In genomic region chr4:118557298-118557851, GRCh38 we compare ENCODE assay signal across 10 cellular contexts.
A peak's percentile ranks its signal among the peaks of the same experiment; 100 is the strongest.
DNase-seq lines count a peak whose midpoint lies in the region; ATAC-seq, FAIRE-seq and TF ChIP-seq lines count a peak whose summit lies in the region.
"Had no signal": no experiment of that assay in that cellular context is flagged by ENCODE, and none has a peak within 500 bp of the region (broad histone marks: within the 10 kb centered on the region; RNA-seq: fewer than 3 reads in every experiment).

No MANE protein-coding gene starts in this region.

- H3K27me3 ChIP-seq in GM23248 (replicated peaks; ENCODE audit: insufficient read depth) (no peaks in the 10 kb centered on the region), astrocyte (ENCODE audit: insufficient read depth, low read length) (no peaks in the 10 kb centered on the region), neural progenitor cell (no peaks in the 10 kb centered on the region), right lobe of liver (no peaks in the 10 kb centered on the region)
- H3K27me3 ChIP-seq: ascending aorta had no signal

- H2AFZ ChIP-seq in GM23248 (peak overlapping the region; percentile 54), astrocyte (ENCODE audit: low read depth, low read length) (peak overlapping the region; percentile 56), neural progenitor cell (replicated peaks) (peak overlapping the region; percentile 26)

- no peaks in the 10 kb centered on the region for H3K9me2 ChIP-seq in GM23248 (ENCODE audit: insufficient read depth)

- H3F3A ChIP-seq in GM23248 (ENCODE audit: insufficient read depth) (0 out of 2 replicates have a peak, but pooled peaks cover 7% of the 10 kb centered on the region), neural progenitor cell (ENCODE audit: low read depth) (no peaks in the 10 kb centered on the region)

- no peak overlapping the region for H3K9ac ChIP-seq in GM23248
- H3K9ac ChIP-seq in astrocyte (ENCODE audit: low read length), result no peak overlapping the region
- H3K9ac ChIP-seq in neural progenitor cell, result no peak overlapping the region

- TF ChIP-seq POLR2A in right lobe of liver (IDR thresholded peaks at IDR 0.05), result no peak

- no peaks in the 10 kb centered on the region for H3K9me3 ChIP-seq in GM23248 (ENCODE audit: low read depth)
- no peaks in the 10 kb centered on the region for H3K9me3 ChIP-seq in astrocyte (ENCODE audit: insufficient read depth, low read depth, low read length)
- H3K9me3 ChIP-seq in neural progenitor cell (ENCODE audit: low read depth), result no peaks in the 10 kb centered on the region
- H3K9me3 ChIP-seq in right lobe of liver, result no peaks in the 10 kb centered on the region
- H3K9me3 ChIP-seq: ascending aorta had no signal

- no peak for ATAC-seq in right lobe of liver
- ATAC-seq in GM21367 (IDR thresholded peaks at IDR 0.05; ENCODE audit: unreplicated experiment), result no peak
- ATAC-seq: left colon had no signal

- CTCF ChIA-PET in activated naive CD4-positive, alpha-beta T cell treated with anti-CD3 and anti-CD28 coated beads for 36 hours (lab: Charles Lee), result no interaction called here

- H3K4me2 ChIP-seq in GM23248 (ENCODE audit: unreplicated experiment), result peak overlapping the region; percentile 38
- H3K4me2 ChIP-seq in astrocyte (ENCODE audit: low read length), result peak overlapping the region; percentile 65
- no peak overlapping the region for H3K4me2 ChIP-seq in neural progenitor cell

- WGBS in GM23248 (ENCODE audit: low coverage in 1 of 2, low lambda C conversion rate in 2 of 2, missing lambda C conversion rate in 2 of 2), 2 experiments, result 15 to 24% methylated on average over 8 of the region's 8 CpGs
- 55% methylated on average over 8 of the region's 8 CpGs for whole genome bisulfite sequencing in right lobe of liver (ENCODE audit: insufficient coverage, low coverage, low lambda C conversion rate, missing lambda C conversion rate)

- no peaks in the 10 kb centered on the region for H3K36me3 Mint-ChIP-seq in astrocyte (ENCODE audit: low read depth, unreplicated experiment)
- H3K36me3 Mint-ChIP-seq in neural progenitor cell, result no peaks in the 10 kb centered on the region
- H3K36me3 Mint-ChIP-seq in activated naive CD4-positive, alpha-beta T cell treated with anti-CD3 and anti-CD28 coated beads for 36 hours (ENCODE audit: low read depth), result no peaks in the 10 kb centered on the region

- no peaks in the 10 kb centered on the region for H3K27me3 Mint-ChIP-seq in astrocyte (ENCODE audit: low read depth, unreplicated experiment)
- H3K27me3 Mint-ChIP-seq in neural progenitor cell (ENCODE audit: insufficient read depth, low read depth), result peaks cover 2% of the 10 kb centered on the region
- H3K27me3 Mint-ChIP-seq in activated naive CD4-positive, alpha-beta T cell treated with anti-CD3 and anti-CD28 coated beads for 36 hours (ENCODE audit: low read depth), result peaks cover 9% of the 10 kb centered on the region

- peak; percentile 71 for DNase-seq in GM23248
- DNase-seq in NCI-H1105 treated with DMSO at 0.1 percent for 48 hours (lab: John Stamatoyannopoulos, UW), result peak; percentile 59
- DNase-seq in astrocyte (ENCODE audit: low read depth), result peak; percentile 66
- peak; percentile 1 for DNase-seq in neural progenitor cell (ENCODE audit: low spot score)
- DNase-seq in activated gamma-delta T cell treated with Interleukin-2 at 50 U/mL for 16 hours, result no peak
- no peak for DNase-seq in right lobe of liver
- DNase-seq in activated naive CD4-positive, alpha-beta T cell treated with anti-CD3 and anti-CD28 coated beads for 36 hours, result no peak
- DNase-seq: left colon had no signal

- peak overlapping the region; percentile 26; the same call in 1 of the 2 replicates for H3K27ac ChIP-seq in GM23248
- H3K27ac ChIP-seq in astrocyte (ENCODE audit: low read depth, low read length), result no peak overlapping the region
- no peak overlapping the region for H3K27ac ChIP-seq in neural progenitor cell
- H3K27ac ChIP-seq in right lobe of liver, result no peak overlapping the region
- H3K27ac ChIP-seq: ascending aorta had no signal

- H3K4me1 ChIP-seq in GM23248 (ENCODE audit: insufficient read depth), result peaks cover 12% of the 10 kb centered on the region
- peaks cover 4% of the 10 kb centered on the region for H3K4me1 ChIP-seq in astrocyte (ENCODE audit: insufficient read depth, low read length)
- no peaks in the 10 kb centered on the region for H3K4me1 ChIP-seq in neural progenitor cell
- no peaks in the 10 kb centered on the region for H3K4me1 ChIP-seq in right lobe of liver
- H3K4me1 ChIP-seq: ascending aorta had no signal

- H3K36me3 ChIP-seq in GM23248 (ENCODE audit: low read depth) (no peaks in the 10 kb centered on the region), astrocyte (ENCODE audit: insufficient read depth, low read length) (no peaks in the 10 kb centered on the region), neural progenitor cell (no peaks in the 10 kb centered on the region), right lobe of liver (no peaks in the 10 kb centered on the region)
- H3K36me3 ChIP-seq: ascending aorta had no signal

- peak overlapping the region; percentile 29 for H3K27ac Mint-ChIP-seq in astrocyte (ENCODE audit: unreplicated experiment)
- no peak overlapping the region for H3K27ac Mint-ChIP-seq in neural progenitor cell
- H3K27ac Mint-ChIP-seq in activated naive CD4-positive, alpha-beta T cell treated with anti-CD3 and anti-CD28 coated beads for 36 hours, result no peak overlapping the region

- H4K20me1 ChIP-seq in GM23248 (ENCODE audit: insufficient read depth) (no peaks in the 10 kb centered on the region), astrocyte (ENCODE audit: insufficient read depth, low read length) (no peaks in the 10 kb centered on the region), neural progenitor cell (ENCODE audit: low read depth) (no peaks in the 10 kb centered on the region)

- H3K4me1 Mint-ChIP-seq in astrocyte (ENCODE audit: low read depth, unreplicated experiment) (peaks cover 5% of the 10 kb centered on the region), neural progenitor cell (no peaks in the 10 kb centered on the region)
- H3K4me1 Mint-ChIP-seq in activated naive CD4-positive, alpha-beta T cell treated with anti-CD3 and anti-CD28 coated beads for 36 hours (ENCODE audit: low read depth), result no peaks in the 10 kb centered on the region

- H3K4me3 Mint-ChIP-seq in astrocyte (ENCODE audit: unreplicated experiment) (no peak overlapping the region), neural progenitor cell (no peak overlapping the region)
- no peak overlapping the region for H3K4me3 Mint-ChIP-seq in activated naive CD4-positive, alpha-beta T cell treated with anti-CD3 and anti-CD28 coated beads for 36 hours

- TF ChIP-seq CTCF in astrocyte (IDR thresholded peaks at IDR 0.05; ENCODE audit: insufficient read depth, low read depth, low read length), result no peak
- no peak for TF ChIP-seq CTCF in neural progenitor cell (IDR thresholded peaks at IDR 0.05)
- TF ChIP-seq CTCF in right lobe of liver (IDR thresholded peaks at IDR 0.05), result no peak

- peak; percentile 20 for FAIRE-seq in astrocyte (lab: Jason Lieb, UNC)

- H3K4me3 ChIP-seq in GM23248 (peak overlapping the region; percentile 40; the same call in 1 of the 2 replicates), astrocyte (ENCODE audit: insufficient read depth, low read depth, low read length) (no peak overlapping the region), neural progenitor cell (no peak overlapping the region), right lobe of liver (no peak overlapping the region)
- H3K4me3 ChIP-seq: ascending aorta had no signal

- in situ Hi-C loops in GM23248 (cut with MboI), result no loop called here

- intact Hi-C loops in right lobe of liver (cut with DNase I), result no loop called here
- intact Hi-C loops in activated naive CD4-positive, alpha-beta T cell treated with anti-CD3 and anti-CD28 coated beads for 36 hours (cut with micrococcal nuclease), result no loop called here

- H3K79me2 ChIP-seq in GM23248 (ENCODE audit: insufficient read depth), result no peaks in the 10 kb centered on the region
- H3K79me2 ChIP-seq in astrocyte (ENCODE audit: insufficient read depth, low read length), result no peaks in the 10 kb centered on the region
- no peaks in the 10 kb centered on the region for H3K79me2 ChIP-seq in neural progenitor cell (ENCODE audit: low read depth)

- H3K9me3 Mint-ChIP-seq in astrocyte (ENCODE audit: unreplicated experiment), result no peaks in the 10 kb centered on the region
- no peaks in the 10 kb centered on the region for H3K9me3 Mint-ChIP-seq in neural progenitor cell
- no peaks in the 10 kb centered on the region for H3K9me3 Mint-ChIP-seq in activated naive CD4-positive, alpha-beta T cell treated with anti-CD3 and anti-CD28 coated beads for 36 hours

Comparison
In these comparisons a context has a peak if more than half of its experiments do, and no peak if none do; other contexts are left out.
1. DNase-seq: peak in GM23248 (single experiment), NCI-H1105 treated with DMSO at 0.1 percent for 48 hours (single experiment), astrocyte (single experiment) and neural progenitor cell (single experiment); none in activated gamma-delta T cell treated with Interleukin-2 at 50 U/mL for 16 hours (single experiment), right lobe of liver (0 of 3) and activated naive CD4-positive, alpha-beta T cell treated with anti-CD3 and anti-CD28 coated beads for 36 hours (single experiment).
2. Peak in every context shown above with its lines, with median percentiles within 50 percentile points of each other: H2AFZ ChIP-seq.